16 cellular contexts compared by ENCODE assay signal in the genomic region with DNA sequence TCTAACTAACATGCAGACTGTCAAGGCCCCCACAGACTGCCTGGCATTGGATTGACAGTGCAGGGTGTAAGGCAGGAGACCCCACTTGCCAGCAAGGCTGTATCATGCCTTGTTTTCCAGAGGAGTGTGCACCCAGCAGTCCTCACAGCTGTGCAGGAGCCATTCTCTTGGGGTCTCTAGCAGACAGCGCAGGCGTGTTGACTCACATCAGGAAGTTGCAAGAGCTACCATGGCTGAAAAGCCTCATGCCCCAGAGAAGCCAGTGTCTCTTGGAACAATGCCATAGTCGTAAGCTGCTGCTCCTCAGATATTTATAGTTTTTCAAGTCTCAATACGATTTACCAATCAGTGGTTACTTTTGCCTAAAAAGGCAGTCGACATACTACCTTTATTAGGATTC.
A peak's percentile ranks its signal among the peaks of the same experiment; 100 is the strongest.
DNase-seq lines count a peak whose midpoint lies in the region; ATAC-seq, FAIRE-seq and TF ChIP-seq lines count a peak whose summit lies in the region.
"Had no signal": no experiment of that assay in that cellular context is flagged by ENCODE, and none has a peak within 500 bp of the region (broad histone marks: within the 10 kb centered on the region; RNA-seq: fewer than 3 reads in every experiment).

No MANE protein-coding gene starts in this region.

- TF ChIP-seq CTCF in AG10803 (conservative IDR thresholded peaks at IDR 0.05; ENCODE audit: low read length) = no peak
- TF ChIP-seq CTCF in astrocyte (IDR thresholded peaks at IDR 0.05; ENCODE audit: insufficient read depth, low read depth, low read length) = no peak

- H3K4me2 ChIP-seq in astrocyte (ENCODE audit: low read length) = peak overlapping the region; percentile 13

- no peaks in the 10 kb centered on the region for H3K79me2 ChIP-seq in astrocyte (ENCODE audit: insufficient read depth, low read length)
- H3K79me2 ChIP-seq: parathyroid adenoma had no signal

- H3K4me3 ChIP-seq in AG10803 (ENCODE audit: low read length) (no peak overlapping the region), astrocyte (ENCODE audit: insufficient read depth, low read depth, low read length) (no peak overlapping the region)
- H3K4me3 ChIP-seq: body of pancreas, esophagus squamous epithelium, tibial nerve had no signal

- no peak for ATAC-seq in effector memory CD8-positive, alpha-beta T cell (replicated peaks)
- no peak for ATAC-seq in HG03469 (IDR thresholded peaks at IDR 0.05; ENCODE audit: unreplicated experiment)
- ATAC-seq: body of pancreas had no signal

- H3K9ac ChIP-seq in astrocyte (ENCODE audit: low read length) = no peak overlapping the region
- H3K9ac ChIP-seq: parathyroid adenoma had no signal

- H3K27me3 Mint-ChIP-seq in astrocyte (ENCODE audit: low read depth, unreplicated experiment) = no peaks in the 10 kb centered on the region
- no peaks in the 10 kb centered on the region for H3K27me3 Mint-ChIP-seq in effector memory CD8-positive, alpha-beta T cell
- H3K27me3 Mint-ChIP-seq: CD4-positive, alpha-beta T cell had no signal

- no peak overlapping the region for H3K4me3 Mint-ChIP-seq in astrocyte (ENCODE audit: unreplicated experiment)
- H3K4me3 Mint-ChIP-seq in effector memory CD8-positive, alpha-beta T cell = no peak overlapping the region
- H3K4me3 Mint-ChIP-seq: CD4-positive, alpha-beta T cell; T-helper 2 cell treated with Interferon-gamma antibody and Interleukin-4, amounts not matched to agents 5 μg/mL and 100 μg/mL, for 36 hours had no signal

- H3K4me1 ChIP-seq in astrocyte (ENCODE audit: insufficient read depth, low read length) = peaks cover 9% of the 10 kb centered on the region
- H3K4me1 ChIP-seq: body of pancreas had no signal

- peak; percentile 9 for DNase-seq in AG10803 (ENCODE audit: low read depth)
- no peak for DNase-seq in HTR-8/SVneo (ENCODE audit: insufficient read length, low spot score)
- peak; percentile 54 for DNase-seq in astrocyte (ENCODE audit: low read depth)
- DNase-seq in lung microvascular endothelial cell (ENCODE audit: low read depth in 2 of 2) = peak; percentile 40 to 82
- DNase-seq in NCI-H446 treated with DMSO at 0.1 percent for 48 hours (lab: John Stamatoyannopoulos, UW) = no peak
- no peak for DNase-seq in effector memory CD8-positive, alpha-beta T cell
- DNase-seq in NCI-H2107 (lab: John Stamatoyannopoulos, UW) = no peak
- DNase-seq: activated CD8-positive, alpha-beta memory T cell treated with anti-CD3 and anti-CD28 coated beads, Interleukin-2, amount 50 U/mL, for 48 hours; body of pancreas; CD4-positive, alpha-beta T cell; esophagus squamous epithelium; NCI-H510A had no signal

- peak; percentile 16 for FAIRE-seq in HTR-8/SVneo (lab: Jason Lieb, UNC)
- no peak for FAIRE-seq in astrocyte (lab: Jason Lieb, UNC)

- H3K27ac Mint-ChIP-seq in astrocyte (ENCODE audit: unreplicated experiment) = no peak overlapping the region
- H3K27ac Mint-ChIP-seq in effector memory CD8-positive, alpha-beta T cell = no peak overlapping the region
- H3K27ac Mint-ChIP-seq: CD4-positive, alpha-beta T cell; T-helper 2 cell treated with Interferon-gamma antibody and Interleukin-4, amounts not matched to agents 5 μg/mL and 100 μg/mL, for 36 hours had no signal

- H2AFZ ChIP-seq in astrocyte (ENCODE audit: low read depth, low read length) = no peak overlapping the region
- H2AFZ ChIP-seq: parathyroid adenoma had no signal

- no peaks in the 10 kb centered on the region for H4K20me1 ChIP-seq in astrocyte (ENCODE audit: insufficient read depth, low read length)

- no peaks in the 10 kb centered on the region for H3K9me3 ChIP-seq in astrocyte (ENCODE audit: insufficient read depth, low read depth, low read length)
- H3K9me3 ChIP-seq: body of pancreas, esophagus squamous epithelium, tibial nerve had no signal

- H3K36me3 Mint-ChIP-seq in astrocyte (ENCODE audit: low read depth, unreplicated experiment) = no peaks in the 10 kb centered on the region
- no peaks in the 10 kb centered on the region for H3K36me3 Mint-ChIP-seq in effector memory CD8-positive, alpha-beta T cell (ENCODE audit: insufficient read depth)

- no peaks in the 10 kb centered on the region for H3K9me3 Mint-ChIP-seq in astrocyte (ENCODE audit: unreplicated experiment)
- peaks cover 0 to 2% of the 10 kb centered on the region in 2 donors for H3K9me3 Mint-ChIP-seq in effector memory CD8-positive, alpha-beta T cell
- H3K9me3 Mint-ChIP-seq: CD4-positive, alpha-beta T cell; T-helper 2 cell treated with Interferon-gamma antibody and Interleukin-4, amounts not matched to agents 5 μg/mL and 100 μg/mL, for 36 hours had no signal

- no peaks in the 10 kb centered on the region for H3K36me3 ChIP-seq in astrocyte (ENCODE audit: insufficient read depth, low read length)
- H3K36me3 ChIP-seq: esophagus squamous epithelium, tibial nerve had no signal

- no peaks in the 10 kb centered on the region for H3K27me3 ChIP-seq in astrocyte (ENCODE audit: insufficient read depth, low read length)
- H3K27me3 ChIP-seq: body of pancreas, esophagus squamous epithelium, tibial nerve had no signal

- H3K4me1 Mint-ChIP-seq in astrocyte (ENCODE audit: low read depth, unreplicated experiment) = peaks cover 19% of the 10 kb centered on the region
- no peaks in the 10 kb centered on the region for H3K4me1 Mint-ChIP-seq in effector memory CD8-positive, alpha-beta T cell (ENCODE audit: low read depth in 2 of 2)

- H3K27ac ChIP-seq in astrocyte (ENCODE audit: low read depth, low read length) = no peak overlapping the region
- H3K27ac ChIP-seq: body of pancreas, esophagus squamous epithelium, parathyroid adenoma, tibial nerve had no signal

Comparison
In these comparisons a context has a peak if more than half of its experiments do, and no peak if none do; other contexts are left out.
1. DNase-seq: peak in AG10803 (single experiment), astrocyte (single experiment) and lung microvascular endothelial cell (2 of 2); none in HTR-8/SVneo (single experiment), NCI-H446 treated with DMSO at 0.1 percent for 48 hours (single experiment), effector memory CD8-positive, alpha-beta T cell (0 of 3) and NCI-H2107 (single experiment).